16 cellular contexts compared by ENCODE assay signal in genomic region chr12:108442077-108442476, GRCh38.
DNase-seq lines count a peak whose midpoint lies in the region; ATAC-seq, FAIRE-seq and TF ChIP-seq lines count a peak whose summit lies in the region.
"Had no signal": no experiment of that assay in that cellular context is flagged by ENCODE, and none has a peak within 500 bp of the region (broad histone marks: within the 10 kb centered on the region; RNA-seq: fewer than 3 reads in every experiment).

No MANE protein-coding gene starts in this region.

- POLR2A ChIA-PET in activated CD4-positive, alpha-beta memory T cell treated with anti-CD3 and anti-CD28 coated beads for 36 hours (lab: Charles Lee) = no interaction called here

- H3K9me3 Mint-ChIP-seq in activated CD4-positive, alpha-beta memory T cell treated with anti-CD3 and anti-CD28 coated beads for 36 hours = no peaks in the 10 kb centered on the region

- H3K4me3 ChIP-seq in BLaER1 treated with 17β-estradiol and CSF1 and Interleukin-3, amounts not matched to agents 10 nM and 100 nM = no peak overlapping the region
- H3K4me3 ChIP-seq in HUES48 (ENCODE audit: low read depth, low read length) = peak overlapping the region; percentile 29
- H3K4me3 ChIP-seq: adrenal gland, PC-9 had no signal

- no peak overlapping the region for H3K9ac ChIP-seq in BLaER1 treated with 17β-estradiol and CSF1 and Interleukin-3, amounts not matched to agents 10 nM and 100 nM
- peak overlapping the region; percentile 8; the same call in 1 of the 2 replicates for H3K9ac ChIP-seq in HUES48 (ENCODE audit: low read depth, low read length)

- H3K36me3 ChIP-seq in BLaER1 treated with 17β-estradiol and CSF1 and Interleukin-3, amounts not matched to agents 10 nM and 100 nM = no peaks in the 10 kb centered on the region
- H3K36me3 ChIP-seq in HUES48 (ENCODE audit: control insufficient read depth, insufficient read depth, low read length) = no peaks in the 10 kb centered on the region
- H3K36me3 ChIP-seq: adrenal gland, WERI-Rb-1 had no signal

- H3K27me3 ChIP-seq in BLaER1 treated with 17β-estradiol and CSF1 and Interleukin-3, amounts not matched to agents 10 nM and 100 nM = no peaks in the 10 kb centered on the region
- H3K27me3 ChIP-seq in HUES48 (ENCODE audit: control insufficient read depth, insufficient read depth, low read length) = no peaks in the 10 kb centered on the region
- H3K27me3 ChIP-seq: adrenal gland had no signal

- no peak overlapping the region for H3K4me3 Mint-ChIP-seq in activated CD4-positive, alpha-beta memory T cell treated with anti-CD3 and anti-CD28 coated beads for 36 hours

- no peak for FAIRE-seq in H54 (lab: Jason Lieb, UNC)
- FAIRE-seq: GM19239 had no signal

- intact Hi-C loops in activated CD4-positive, alpha-beta memory T cell treated with anti-CD3 and anti-CD28 coated beads for 36 hours (cut with micrococcal nuclease) = no loop called here

- H3K4me1 ChIP-seq in BLaER1 treated with 17β-estradiol and CSF1 and Interleukin-3, amounts not matched to agents 10 nM and 100 nM = peaks cover 9 to 49% (median 10%) of the 10 kb centered on the region in 10 experiments
- peaks cover 37% of the 10 kb centered on the region for H3K4me1 ChIP-seq in HUES48 (ENCODE audit: control insufficient read depth, insufficient read depth, low read length)
- H3K4me1 ChIP-seq: adrenal gland had no signal

- H3K4me2 ChIP-seq in BLaER1 treated with 17β-estradiol and CSF1 and Interleukin-3, amounts not matched to agents 10 nM and 100 nM = peak overlapping the region; percentile 29 to 73 (median 49)
- H3K4me2 ChIP-seq: PC-9 had no signal

- no peak for TF ChIP-seq POLR2A in H54 (IDR thresholded peaks at IDR 0.05; ENCODE audit: low read depth, low read length)

- peak; percentile 31 for DNase-seq in dermis blood vessel endothelial cell
- DNase-seq in left kidney (ENCODE audit: low read depth, low spot score) = peak; percentile 50
- no peak for DNase-seq in activated CD4-positive, alpha-beta memory T cell treated with anti-CD3 and anti-CD28 coated beads for 36 hours
- no peak for DNase-seq in HUDEP-2 (lab: John Stamatoyannopoulos, UW; ENCODE audit: unreplicated experiment in 76 of 76)
- DNase-seq in H54 (ENCODE audit: insufficient read length, low spot score) = no peak
- DNase-seq: left cardiac atrium, MM.1S, NCI-H1930, NCI-H510A treated with DMSO at 0.1 percent for 48 hours, PC-9, WERI-Rb-1 had no signal

- H3K4me1 Mint-ChIP-seq in activated CD4-positive, alpha-beta memory T cell treated with anti-CD3 and anti-CD28 coated beads for 36 hours (ENCODE audit: low read depth) = no peaks in the 10 kb centered on the region

- H4K20me1 ChIP-seq in BLaER1 treated with 17β-estradiol and CSF1 and Interleukin-3, amounts not matched to agents 10 nM and 100 nM = no peaks in the 10 kb centered on the region

- H3K9me3 ChIP-seq in BLaER1 treated with 17β-estradiol and CSF1 and Interleukin-3, amounts not matched to agents 10 nM and 100 nM (replicated peaks in 1 of 11) = no peaks in the 10 kb centered on the region
- no peaks in the 10 kb centered on the region for H3K9me3 ChIP-seq in HUES48 (ENCODE audit: control insufficient read depth, insufficient read depth, low read length)
- H3K9me3 ChIP-seq: adrenal gland had no signal

- no peaks in the 10 kb centered on the region for H3K36me3 Mint-ChIP-seq in activated CD4-positive, alpha-beta memory T cell treated with anti-CD3 and anti-CD28 coated beads for 36 hours

- H3K27ac ChIP-seq in BLaER1 treated with 17β-estradiol and CSF1 and Interleukin-3, amounts not matched to agents 10 nM and 100 nM = peak overlapping the region in 3 of 11 experiments; percentile 10 to 35 (median 18); a peak in 4 of 22 replicates
- H3K27ac ChIP-seq in HUES48 (ENCODE audit: low read depth, low read length) = peak overlapping the region; percentile 91
- H3K27ac ChIP-seq: adrenal gland, PC-9, WERI-Rb-1 had no signal

- no peak for ATAC-seq in GM19452 (IDR thresholded peaks at IDR 0.05; ENCODE audit: unreplicated experiment)

- peaks cover 13% of the 10 kb centered on the region for H3K27me3 Mint-ChIP-seq in activated CD4-positive, alpha-beta memory T cell treated with anti-CD3 and anti-CD28 coated beads for 36 hours

- no peak overlapping the region for H3K27ac Mint-ChIP-seq in activated CD4-positive, alpha-beta memory T cell treated with anti-CD3 and anti-CD28 coated beads for 36 hours

- CTCF ChIA-PET in activated CD4-positive, alpha-beta memory T cell treated with anti-CD3 and anti-CD28 coated beads for 36 hours (lab: Charles Lee) = no interaction called here

Comparison
In these comparisons a context has a peak if more than half of its experiments do, and no peak if none do; other contexts are left out.
1. DNase-seq: peak in dermis blood vessel endothelial cell (single experiment) and left kidney (single experiment); none in activated CD4-positive, alpha-beta memory T cell treated with anti-CD3 and anti-CD28 coated beads for 36 hours (single experiment), HUDEP-2 (0 of 76) and H54 (single experiment).